In genomic region chr6:168274046-168274952, GRCh38 we compare ENCODE assay signal across 18 cellular contexts. TPM values are rescaled to one million over a fixed set of nuclear protein-coding genes. Genes with fewer than 3 reads are reported as not detected.
DNase-seq lines count a peak whose midpoint lies in the region; ATAC-seq and TF ChIP-seq lines count a peak whose summit lies in the region.
"Had no signal": no experiment of that assay in that cellular context is flagged by ENCODE, and none has a peak within 500 bp of the region (broad histone marks: within the 10 kb centered on the region; RNA-seq: fewer than 3 reads in every experiment).

No MANE protein-coding gene starts in this region.

- H3K27me3 ChIP-seq in colonic mucosa = no peaks in the 10 kb centered on the region
- no peaks in the 10 kb centered on the region for H3K27me3 ChIP-seq in liver (ENCODE audit: control insufficient read depth in 4 of 4, insufficient read depth in 4 of 4, low read length in 3 of 4)
- no peaks in the 10 kb centered on the region for H3K27me3 ChIP-seq in transverse colon

- intact Hi-C loops in colonic mucosa (cut with DNase I) = no loop called here
- intact Hi-C loops in transverse colon (cut with DNase I; ENCODE audit: low total_unique reads) = no loop called here

- in situ Hi-C loops in transverse colon (cut with MboI; ENCODE audit: low pct_ligation_motif_present in 1 of 4, low pct_unique_long_range_greater_than_20kb in 1 of 4, low sequenced_read_pairs in 3 of 4) = no loop called here

- ATAC-seq in HG03175 (IDR thresholded peaks at IDR 0.05; ENCODE audit: unreplicated experiment) = no peak
- ATAC-seq: activated CD8-positive, alpha-beta T cell treated with anti-CD3 and anti-CD28 coated beads for 36 hours; gastroesophageal sphincter; T-cell had no signal

- peak overlapping the region in 1 of 2 donors; percentile 69 for H3K9ac ChIP-seq in colonic mucosa (ENCODE audit: low read depth in 2 of 2, low read length in 2 of 2)
- H3K9ac ChIP-seq in liver (ENCODE audit: low read depth in 1 of 2, low read length in 2 of 2) = no peak overlapping the region

- H3K4me3 ChIP-seq in colonic mucosa (peak overlapping the region; percentile 13), liver (ENCODE audit: low read depth in 1 of 3, low read length in 3 of 3) (no peak overlapping the region), transverse colon (peak overlapping the region in 1 of 4 donors; percentile 7)
- H3K4me3 ChIP-seq: gastroesophageal sphincter had no signal

- H3K36me3 ChIP-seq in colonic mucosa (no peaks in the 10 kb centered on the region), liver (ENCODE audit: control insufficient read depth in 4 of 4, insufficient read depth in 3 of 4, low read depth in 1 of 4, low read length in 3 of 4) (no peaks in the 10 kb centered on the region), transverse colon (no peaks in the 10 kb centered on the region)
- H3K36me3 ChIP-seq: gastroesophageal sphincter had no signal

- peak; percentile 51 to 53 for TF ChIP-seq RAD21 in liver (IDR thresholded peaks at IDR 0.05)

- no peak for TF ChIP-seq POLR2A in transverse colon (IDR thresholded peaks at IDR 0.05)

- peak; percentile 70 for DNase-seq in DMS53 treated with DMSO at 0.1 percent for 48 hours (lab: John Stamatoyannopoulos, UW; ENCODE audit: unreplicated experiment)
- peak; percentile 76 for DNase-seq in colonic mucosa
- DNase-seq in transverse colon = peak; percentile 69
- no peak for DNase-seq in DMS114 treated with DMSO at 0.1 percent for 48 hours (lab: John Stamatoyannopoulos, UW; ENCODE audit: unreplicated experiment)
- DNase-seq in middle frontal gyrus (ENCODE audit: extremely low spot score, low spot score) = no peak
- DNase-seq: activated CD8-positive, alpha-beta T cell treated with anti-CD3 and anti-CD28 coated beads for 36 hours; activated T-cell treated with anti-CD3 and anti-CD28 coated beads, Interleukin-2, amount 50 U/mL, for 48 hours; HCEC 1CT; NCI-H146; NCI-H226; NK-92 treated with Interleukin-12 subunit alpha and Interleukin-12 subunit beta, amount 100 ng/mL, for 24 hours; right cardiac atrium; T-cell had no signal

- peaks cover 4% of the 10 kb centered on the region for H3K4me1 ChIP-seq in colonic mucosa
- peaks cover 16 to 64% (median 44%) of the 10 kb centered on the region in 4 donors for H3K4me1 ChIP-seq in liver (ENCODE audit: control insufficient read depth in 4 of 4, insufficient read depth in 4 of 4, low read length in 3 of 4)
- peaks cover 0 to 26% (median 19%) of the 10 kb centered on the region in 4 donors for H3K4me1 ChIP-seq in transverse colon
- H3K4me1 ChIP-seq: gastroesophageal sphincter had no signal

- WGBS in liver = 33% methylated on average over 21 of the region's 22 CpGs
- 44% methylated on average over 15 of the region's 22 CpGs; no CpG with 5 or more reads in 1 of the 2 donors for WGBS in transverse colon (ENCODE audit: low coverage in 1 of 2), 2 donors

- no peak for TF ChIP-seq CTCF in colonic mucosa (IDR thresholded peaks at IDR 0.05)
- no peak for TF ChIP-seq CTCF in liver (IDR thresholded peaks at IDR 0.05; ENCODE audit: low read depth, low read length, missing input control)
- TF ChIP-seq CTCF in transverse colon (IDR thresholded peaks at IDR 0.05) = no peak

- H3K9me3 ChIP-seq in colonic mucosa = no peaks in the 10 kb centered on the region
- no peaks in the 10 kb centered on the region for H3K9me3 ChIP-seq in liver (ENCODE audit: control insufficient read depth in 4 of 4, low read length in 3 of 4)
- no peaks in the 10 kb centered on the region for H3K9me3 ChIP-seq in transverse colon
- H3K9me3 ChIP-seq: gastroesophageal sphincter had no signal

- TF ChIP-seq EP300 in transverse colon (IDR thresholded peaks at IDR 0.05; ENCODE audit: low read depth) = no peak

- H3K27ac ChIP-seq in colonic mucosa = peak overlapping the region; percentile 66
- peak overlapping the region; percentile 16 to 80 for H3K27ac ChIP-seq in liver (ENCODE audit: low read depth in 1 of 2, low read length in 2 of 2)
- peak overlapping the region; percentile 77 to 85 (median 83) for H3K27ac ChIP-seq in transverse colon
- H3K27ac ChIP-seq: gastroesophageal sphincter had no signal

TF ChIP-seq in liver, 16 proteins besides CTCF, POLR2A, EP300 and RAD21:
- TF ChIP-seq REST (IDR thresholded peaks at IDR 0.05) = no peak
- TF ChIP-seq GABPA (IDR thresholded peaks at IDR 0.05 in 1 of 2, conservative IDR thresholded peaks at IDR 0.05 in 1 of 2) = no peak
- TF ChIP-seq YY1 (IDR thresholded peaks at IDR 0.05) = peak; percentile 83
- no peak for TF ChIP-seq EGR1 (IDR thresholded peaks at IDR 0.05; ENCODE audit: low read depth in 2 of 2)
- peak; percentile 36 for TF ChIP-seq FOXA2 (IDR thresholded peaks at IDR 0.05)
- TF ChIP-seq NR2F2 (IDR thresholded peaks at IDR 0.05) = no peak
- peak; percentile 46 for TF ChIP-seq FOXA1 (IDR thresholded peaks at IDR 0.05)
- peak in 1 of 2 donors; percentile 45 for TF ChIP-seq JUND (IDR thresholded peaks at IDR 0.05)
- TF ChIP-seq, protein P1, sequence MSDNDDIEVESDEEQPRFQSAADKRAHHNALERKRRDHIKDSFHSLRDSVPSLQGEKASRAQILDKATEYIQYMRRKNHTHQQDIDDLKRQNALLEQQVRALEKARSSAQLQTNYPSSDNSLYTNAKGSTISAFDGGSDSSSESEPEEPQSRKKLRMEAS (IDR thresholded peaks at IDR 0.05) = peak; percentile 43
- peak; percentile 73 for TF ChIP-seq SP1 (IDR thresholded peaks at IDR 0.05)
- TF ChIP-seq TAF1 (conservative IDR thresholded peaks at IDR 0.05) = no peak
- TF ChIP-seq, protein P2, sequence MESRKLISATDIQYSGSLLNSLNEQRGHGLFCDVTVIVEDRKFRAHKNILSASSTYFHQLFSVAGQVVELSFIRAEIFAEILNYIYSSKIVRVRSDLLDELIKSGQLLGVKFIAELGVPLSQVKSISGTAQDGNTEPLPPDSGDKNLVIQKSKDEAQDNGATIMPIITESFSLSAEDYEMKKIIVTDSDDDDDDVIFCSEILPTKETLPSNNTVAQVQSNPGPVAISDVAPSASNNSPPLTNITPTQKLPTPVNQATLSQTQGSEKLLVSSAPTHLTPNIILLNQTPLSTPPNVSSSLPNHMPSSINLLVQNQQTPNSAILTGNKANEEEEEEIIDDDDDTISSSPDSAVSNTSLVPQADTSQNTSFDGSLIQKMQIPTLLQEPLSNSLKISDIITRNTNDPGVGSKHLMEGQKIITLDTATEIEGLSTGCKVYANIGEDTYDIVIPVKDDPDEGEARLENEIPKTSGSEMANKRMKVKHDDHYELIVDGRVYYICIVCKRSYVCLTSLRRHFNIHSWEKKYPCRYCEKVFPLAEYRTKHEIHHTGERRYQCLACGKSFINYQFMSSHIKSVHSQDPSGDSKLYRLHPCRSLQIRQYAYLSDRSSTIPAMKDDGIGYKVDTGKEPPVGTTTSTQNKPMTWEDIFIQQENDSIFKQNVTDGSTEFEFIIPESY (IDR thresholded peaks at IDR 0.05) = no peak
- TF ChIP-seq RXRA (IDR thresholded peaks at IDR 0.05) = peak; percentile 58 to 82
- peak; percentile 53 to 74 for TF ChIP-seq HNF4A (conservative IDR thresholded peaks at IDR 0.05)
- TF ChIP-seq HNF4G (IDR thresholded peaks at IDR 0.05) = no peak
- TF ChIP-seq, protein P3, sequence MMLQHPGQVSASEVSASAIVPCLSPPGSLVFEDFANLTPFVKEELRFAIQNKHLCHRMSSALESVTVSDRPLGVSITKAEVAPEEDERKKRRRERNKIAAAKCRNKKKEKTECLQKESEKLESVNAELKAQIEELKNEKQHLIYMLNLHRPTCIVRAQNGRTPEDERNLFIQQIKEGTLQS (IDR thresholded peaks at IDR 0.05) = no peak

RNA-seq across cellular contexts. Expression of gene DACT2, which starts 45.3 kb away (rescaled TPM):
- total RNA-seq in colonic mucosa = 1 to 10 TPM; 2.0 TPM
- total RNA-seq in liver = 1 to 10 TPM in 1 of 2 donors, under 1 TPM in 1; 0.42 to 2.8 TPM
- polyA plus RNA-seq in liver = 1 to 10 TPM in 1 of 2 donors, under 1 TPM in 1; 0.25 to 1.3 TPM
- total RNA-seq in transverse colon = 1 to 10 TPM in 2 of 4 donors, not detected in 2; 2.4 to 2.6 TPM
- total RNA-seq: activated CD8-positive, alpha-beta T cell treated with anti-CD3 and anti-CD28 coated beads for 36 hours; M059J; T-cell had no signal
- polyA plus RNA-seq: BJ had no signal

Comparison
In these comparisons a context has a peak if more than half of its experiments do, and no peak if none do; other contexts are left out.
1. DNase-seq: peak in DMS53 treated with DMSO at 0.1 percent for 48 hours (single experiment), colonic mucosa (single experiment) and transverse colon (single experiment); none in DMS114 treated with DMSO at 0.1 percent for 48 hours (single experiment) and middle frontal gyrus (single experiment).
2. Peak in every context shown above with its lines, with median percentiles within 50 percentile points of each other: H3K27ac ChIP-seq.